In the genomic region with DNA sequence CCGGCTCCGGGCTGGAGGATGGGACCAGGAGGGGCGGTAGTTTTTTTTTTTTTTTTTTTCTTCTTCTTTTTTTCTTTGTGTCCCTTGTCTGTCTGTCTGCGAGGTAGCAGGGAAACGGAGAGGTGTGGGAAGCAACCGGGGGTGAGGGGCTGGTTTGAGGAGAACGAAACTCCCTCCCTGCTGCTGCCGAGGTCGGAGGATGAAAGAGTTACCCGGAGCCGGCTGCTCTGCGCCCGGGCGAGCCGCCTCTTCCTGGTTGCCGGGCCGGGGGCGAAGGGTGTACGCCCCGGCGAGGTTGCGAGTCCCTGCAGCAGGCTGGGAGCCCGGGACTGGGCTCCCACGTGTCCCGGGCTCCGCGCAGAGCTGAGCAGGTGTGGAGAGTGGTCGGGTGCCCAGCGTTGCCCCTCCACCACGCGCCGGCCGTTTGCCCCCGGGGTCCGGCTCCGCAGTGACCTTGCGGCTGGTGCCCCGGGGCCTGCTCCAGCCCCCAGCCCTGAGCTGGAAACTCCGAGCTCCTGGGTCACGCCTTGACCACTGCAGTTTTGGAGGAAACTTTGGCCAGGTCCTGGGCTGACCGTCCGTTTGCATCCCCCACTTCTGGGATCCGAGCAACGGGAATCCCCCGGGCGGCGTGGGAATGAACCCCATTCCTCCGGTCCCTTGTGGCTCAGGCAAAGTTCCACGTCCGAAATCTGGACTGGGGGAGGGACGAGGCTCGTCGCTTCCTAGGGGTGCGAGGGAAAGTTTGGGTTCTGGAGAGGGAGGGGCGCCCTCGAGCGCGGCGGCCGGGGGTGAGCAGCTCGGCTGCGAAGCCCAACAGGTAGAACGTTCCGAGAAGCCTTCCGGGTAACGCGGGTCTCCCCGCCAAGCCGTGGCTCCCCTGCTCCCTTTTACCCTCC, we compare ENCODE assay signal across 1 cellular context.
TF ChIP-seq lines count a peak whose summit lies in the region.

No MANE protein-coding gene starts in this region.

TF ChIP-seq in GM12878, 131 proteins besides CTCF, POLR2A, EP300 and RAD21 (continued from another document and continues in another):
- no peak for TF ChIP-seq ZBTB4 (CRISPR knock-in tag; IDR thresholded peaks at IDR 0.05)
- no peak for TF ChIP-seq ZBED1 (IDR thresholded peaks at IDR 0.05; ENCODE audit: borderline replicate concordance)
- TF ChIP-seq BACH1 (IDR thresholded peaks at IDR 0.05; ENCODE audit: borderline replicate concordance) = no peak
- TF ChIP-seq BHLHE40 (IDR thresholded peaks at IDR 0.05; ENCODE audit: borderline replicate concordance in 1 of 2, low read depth in 2 of 2, low read length in 1 of 2) = peak in 1 of 2 experiments; percentile 24; a peak in 1 of 4 replicates
- TF ChIP-seq DPF2 (IDR thresholded peaks at IDR 0.05) = 0 out of 2 replicates have a peak, but pooled peaks have one; percentile 39
- peak; percentile 32; the same call in 1 of the 2 replicates for TF ChIP-seq LARP7 (IDR thresholded peaks at IDR 0.05)
- 0 out of 2 replicates have a peak, but pooled peaks have one; percentile 11 for TF ChIP-seq HCFC1 (IDR thresholded peaks at IDR 0.05; ENCODE audit: low read length)
- TF ChIP-seq NR2C2 (IDR thresholded peaks at IDR 0.05; ENCODE audit: borderline replicate concordance, control insufficient read depth, insufficient read length, low read depth) = no peak
- no peak for TF ChIP-seq STAT3 (IDR thresholded peaks at IDR 0.05; ENCODE audit: low read depth, low read length)
- peak; percentile 84 for TF ChIP-seq IKZF1 (conservative IDR thresholded peaks at IDR 0.05)
- peak; percentile 24; the same call in 1 of the 2 replicates for TF ChIP-seq EED (IDR thresholded peaks at IDR 0.05; ENCODE audit: low read depth)
- TF ChIP-seq POU2F2 (IDR thresholded peaks at IDR 0.05; ENCODE audit: borderline replicate concordance, low read depth, low read length) = no peak; the same call in 2 of the 3 replicates
- no peak for TF ChIP-seq ATF2 (IDR thresholded peaks at IDR 0.05; ENCODE audit: low read length)
- no peak for TF ChIP-seq KLF5 (IDR thresholded peaks at IDR 0.05; ENCODE audit: partially characterized antibody)
- TF ChIP-seq, protein P1, sequence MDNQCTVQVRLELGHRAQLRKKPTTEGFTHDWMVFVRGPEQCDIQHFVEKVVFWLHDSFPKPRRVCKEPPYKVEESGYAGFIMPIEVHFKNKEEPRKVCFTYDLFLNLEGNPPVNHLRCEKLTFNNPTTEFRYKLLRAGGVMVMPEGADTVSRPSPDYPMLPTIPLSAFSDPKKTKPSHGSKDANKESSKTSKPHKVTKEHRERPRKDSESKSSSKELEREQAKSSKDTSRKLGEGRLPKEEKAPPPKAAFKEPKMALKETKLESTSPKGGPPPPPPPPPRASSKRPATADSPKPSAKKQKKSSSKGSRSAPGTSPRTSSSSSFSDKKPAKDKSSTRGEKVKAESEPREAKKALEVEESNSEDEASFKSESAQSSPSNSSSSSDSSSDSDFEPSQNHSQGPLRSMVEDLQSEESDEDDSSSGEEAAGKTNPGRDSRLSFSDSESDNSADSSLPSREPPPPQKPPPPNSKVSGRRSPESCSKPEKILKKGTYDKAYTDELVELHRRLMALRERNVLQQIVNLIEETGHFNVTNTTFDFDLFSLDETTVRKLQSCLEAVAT (IDR thresholded peaks at IDR 0.05) = peak; percentile 72; the same call in 1 of the 2 replicates
- TF ChIP-seq SKIL (IDR thresholded peaks at IDR 0.05; ENCODE audit: low read depth, poor library complexity, severe bottlenecking) = peak; percentile 16
- 0 out of 2 replicates have a peak, but pooled peaks have one; percentile 13 for TF ChIP-seq NBN (IDR thresholded peaks at IDR 0.05)
- TF ChIP-seq E4F1 (IDR thresholded peaks at IDR 0.05; ENCODE audit: borderline replicate concordance, partially characterized antibody) = no peak
- no peak for TF ChIP-seq MTA3 (IDR thresholded peaks at IDR 0.05; ENCODE audit: borderline replicate concordance, low read length)
- TF ChIP-seq GATAD2B (conservative IDR thresholded peaks at IDR 0.05; ENCODE audit: low read depth) = no peak; the same call in none of the 2 replicates
- peak; percentile 17; the same call in 1 of the 2 replicates for TF ChIP-seq ZNF24 (IDR thresholded peaks at IDR 0.05)
- no peak for TF ChIP-seq JUND (IDR thresholded peaks at IDR 0.05; ENCODE audit: low read depth, low read length)
- TF ChIP-seq, protein P2, sequence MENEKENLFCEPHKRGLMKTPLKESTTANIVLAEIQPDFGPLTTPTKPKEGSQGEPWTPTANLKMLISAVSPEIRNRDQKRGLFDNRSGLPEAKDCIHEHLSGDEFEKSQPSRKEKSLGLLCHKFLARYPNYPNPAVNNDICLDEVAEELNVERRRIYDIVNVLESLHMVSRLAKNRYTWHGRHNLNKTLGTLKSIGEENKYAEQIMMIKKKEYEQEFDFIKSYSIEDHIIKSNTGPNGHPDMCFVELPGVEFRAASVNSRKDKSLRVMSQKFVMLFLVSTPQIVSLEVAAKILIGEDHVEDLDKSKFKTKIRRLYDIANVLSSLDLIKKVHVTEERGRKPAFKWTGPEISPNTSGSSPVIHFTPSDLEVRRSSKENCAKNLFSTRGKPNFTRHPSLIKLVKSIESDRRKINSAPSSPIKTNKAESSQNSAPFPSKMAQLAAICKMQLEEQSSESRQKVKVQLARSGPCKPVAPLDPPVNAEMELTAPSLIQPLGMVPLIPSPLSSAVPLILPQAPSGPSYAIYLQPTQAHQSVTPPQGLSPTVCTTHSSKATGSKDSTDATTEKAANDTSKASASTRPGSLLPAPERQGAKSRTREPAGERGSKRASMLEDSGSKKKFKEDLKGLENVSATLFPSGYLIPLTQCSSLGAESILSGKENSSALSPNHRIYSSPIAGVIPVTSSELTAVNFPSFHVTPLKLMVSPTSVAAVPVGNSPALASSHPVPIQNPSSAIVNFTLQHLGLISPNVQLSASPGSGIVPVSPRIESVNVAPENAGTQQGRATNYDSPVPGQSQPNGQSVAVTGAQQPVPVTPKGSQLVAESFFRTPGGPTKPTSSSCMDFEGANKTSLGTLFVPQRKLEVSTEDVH (IDR thresholded peaks at IDR 0.05; ENCODE audit: low read depth, partially characterized antibody) = no peak
- TF ChIP-seq ESRRA (IDR thresholded peaks at IDR 0.05; ENCODE audit: low read length) = no peak
- peak; percentile 45; the same call in 1 of the 2 replicates for TF ChIP-seq ZNF384 (IDR thresholded peaks at IDR 0.05; ENCODE audit: borderline replicate concordance, low read depth, low read length)
- TF ChIP-seq POLR2AphosphoS5 (IDR thresholded peaks at IDR 0.05; ENCODE audit: low read length) = peak; percentile 37; the same call in 1 of the 2 replicates
- peak; percentile 51 for TF ChIP-seq MEF2B (IDR thresholded peaks at IDR 0.05; ENCODE audit: partially characterized antibody, poor library complexity, severe bottlenecking)
- 0 out of 2 replicates have a peak, but pooled peaks have one; percentile 33 for TF ChIP-seq MXI1 (IDR thresholded peaks at IDR 0.05; ENCODE audit: low read depth, low read length)
- no peak for TF ChIP-seq ASH2L (IDR thresholded peaks at IDR 0.05; ENCODE audit: borderline replicate concordance, low read depth)
- TF ChIP-seq CREM (IDR thresholded peaks at IDR 0.05; ENCODE audit: low read depth) = no peak
- peak; percentile 56 to 63 for TF ChIP-seq IKZF2 (IDR thresholded peaks at IDR 0.05)
- TF ChIP-seq MTA2 (IDR thresholded peaks at IDR 0.05; ENCODE audit: low read depth) = peak; percentile 32
- TF ChIP-seq POLR2AphosphoS2 (IDR thresholded peaks at IDR 0.05; ENCODE audit: low read depth, low read length) = 0 out of 2 replicates have a peak, but pooled peaks have one; percentile 37
- TF ChIP-seq SMC3 (IDR thresholded peaks at IDR 0.05; ENCODE audit: borderline replicate concordance, low read length) = peak; percentile 7; the same call in 1 of the 2 replicates
- no peak for TF ChIP-seq KAT2A (conservative IDR thresholded peaks at IDR 0.05; ENCODE audit: control insufficient read depth, low read depth, low read length)
- 0 out of 2 replicates have a peak, but pooled peaks have one; percentile 2 for TF ChIP-seq BMI1 (IDR thresholded peaks at IDR 0.05; ENCODE audit: borderline replicate concordance)
- TF ChIP-seq, protein P3, sequence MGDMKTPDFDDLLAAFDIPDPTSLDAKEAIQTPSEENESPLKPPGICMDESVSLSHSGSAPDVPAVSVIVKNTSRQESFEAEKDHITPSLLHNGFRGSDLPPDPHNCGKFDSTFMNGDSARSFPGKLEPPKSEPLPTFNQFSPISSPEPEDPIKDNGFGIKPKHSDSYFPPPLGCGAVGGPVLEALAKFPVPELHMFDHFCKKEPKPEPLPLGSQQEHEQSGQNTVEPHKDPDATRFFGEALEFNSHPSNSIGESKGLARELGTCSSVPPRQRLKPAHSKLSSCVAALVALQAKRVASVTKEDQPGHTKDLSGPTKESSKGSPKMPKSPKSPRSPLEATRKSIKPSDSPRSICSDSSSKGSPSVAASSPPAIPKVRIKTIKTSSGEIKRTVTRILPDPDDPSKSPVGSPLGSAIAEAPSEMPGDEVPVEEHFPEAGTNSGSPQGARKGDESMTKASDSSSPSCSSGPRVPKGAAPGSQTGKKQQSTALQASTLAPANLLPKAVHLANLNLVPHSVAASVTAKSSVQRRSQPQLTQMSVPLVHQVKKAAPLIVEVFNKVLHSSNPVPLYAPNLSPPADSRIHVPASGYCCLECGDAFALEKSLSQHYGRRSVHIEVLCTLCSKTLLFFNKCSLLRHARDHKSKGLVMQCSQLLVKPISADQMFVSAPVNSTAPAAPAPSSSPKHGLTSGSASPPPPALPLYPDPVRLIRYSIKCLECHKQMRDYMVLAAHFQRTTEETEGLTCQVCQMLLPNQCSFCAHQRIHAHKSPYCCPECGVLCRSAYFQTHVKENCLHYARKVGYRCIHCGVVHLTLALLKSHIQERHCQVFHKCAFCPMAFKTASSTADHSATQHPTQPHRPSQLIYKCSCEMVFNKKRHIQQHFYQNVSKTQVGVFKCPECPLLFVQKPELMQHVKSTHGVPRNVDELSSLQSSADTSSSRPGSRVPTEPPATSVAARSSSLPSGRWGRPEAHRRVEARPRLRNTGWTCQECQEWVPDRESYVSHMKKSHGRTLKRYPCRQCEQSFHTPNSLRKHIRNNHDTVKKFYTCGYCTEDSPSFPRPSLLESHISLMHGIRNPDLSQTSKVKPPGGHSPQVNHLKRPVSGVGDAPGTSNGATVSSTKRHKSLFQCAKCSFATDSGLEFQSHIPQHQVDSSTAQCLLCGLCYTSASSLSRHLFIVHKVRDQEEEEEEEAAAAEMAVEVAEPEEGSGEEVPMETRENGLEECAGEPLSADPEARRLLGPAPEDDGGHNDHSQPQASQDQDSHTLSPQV (IDR thresholded peaks at IDR 0.05) = no peak
- TF ChIP-seq CBFB (IDR thresholded peaks at IDR 0.05; ENCODE audit: low read depth) = no peak
- peak; percentile 43 for TF ChIP-seq RELA (IDR thresholded peaks at IDR 0.05; ENCODE audit: borderline replicate concordance, partially characterized antibody)
